In genomic region chr1:196538473-196538872, GRCh38 we compare ENCODE assay signal across 23 cellular contexts.
A peak's percentile ranks its signal among the peaks of the same experiment; 100 is the strongest.
DNase-seq lines count a peak whose midpoint lies in the region; FAIRE-seq and TF ChIP-seq lines count a peak whose summit lies in the region.
"Had no signal": no experiment of that assay in that cellular context is flagged by ENCODE, and none has a peak within 500 bp of the region (broad histone marks: within the 10 kb centered on the region; RNA-seq: fewer than 3 reads in every experiment).

No MANE protein-coding gene starts in this region.

- H3K9ac ChIP-seq in H1 (replicated peaks in 1 of 4; ENCODE audit: extremely low read depth in 1 of 4, low read depth in 3 of 4, low read length in 3 of 4) (no peak overlapping the region), smooth muscle cell (ENCODE audit: low read depth) (no peak overlapping the region), GM23248 (no peak overlapping the region)

- TF ChIP-seq CTCF in H1 (IDR thresholded peaks at IDR 0.05; ENCODE audit: control extremely low read depth in 1 of 3, insufficient read depth in 1 of 3, low read depth in 1 of 3, low read length in 3 of 3) (no peak), osteoblast (IDR thresholded peaks at IDR 0.05; ENCODE audit: extremely low read depth, low read depth, low read length) (no peak), smooth muscle cell (IDR thresholded peaks at IDR 0.05; ENCODE audit: borderline replicate concordance, insufficient read depth, poor library complexity, severe bottlenecking) (no peak)

- no peak overlapping the region for H2BK15ac ChIP-seq in H1 (ENCODE audit: low read length)

- in situ Hi-C loops in GM23248 (cut with MboI): no loop called here

- CTCF ChIA-PET in H1 (lab: Charles Lee; ENCODE audit: partially characterized antibody): interaction anchor here (0.6 to 1.1 kb wide), 2 partner anchors 27 to 362 kb away, joined by 3 to 4 read pairs; no protein-coding TSS in a partner anchor

- H3K27ac ChIP-seq in H1 (ENCODE audit: low read depth, low read length) (no peak overlapping the region), osteoblast (ENCODE audit: low read depth, low read length) (no peak overlapping the region), smooth muscle cell (ENCODE audit: low read depth) (no peak overlapping the region), GM23248 (no peak overlapping the region)
- H3K27ac ChIP-seq: dorsolateral prefrontal cortex, heart left ventricle, right atrium auricular region, stomach, VCaP had no signal

- no peak overlapping the region for H4K91ac ChIP-seq in H1 (replicated peaks; ENCODE audit: insufficient read length, low read length)

- H3K36me3 ChIP-seq in H1 (ENCODE audit: control insufficient read depth in 2 of 4, insufficient read depth in 4 of 4, low read length in 3 of 4) (peaks cover 0 to 29% (median 14%) of the 10 kb centered on the region in 4 experiments; a peak in 5 of 8 replicates), osteoblast (ENCODE audit: insufficient read depth, low read length) (no peaks in the 10 kb centered on the region), smooth muscle cell (ENCODE audit: low read depth) (no peaks in the 10 kb centered on the region), GM23248 (ENCODE audit: low read depth) (no peaks in the 10 kb centered on the region)
- H3K36me3 ChIP-seq: HAP-1, heart left ventricle, right atrium auricular region, stomach had no signal

- WGBS in H1 (ENCODE audit: extremely low coverage in 1 of 2, insufficient coverage in 1 of 2, insufficient read length in 1 of 2, insufficient replicate concordance in 2 of 2, low coverage in 1 of 2, low lambda C conversion rate in 2 of 2, missing lambda C conversion rate in 1 of 2), 2 experiments: 98% methylated on average over 4 of the region's 4 CpGs; no CpG with 5 or more reads in 1 of the 2 experiments
- 88% methylated on average over 4 of the region's 4 CpGs for WGBS in smooth muscle cell (ENCODE audit: low lambda C conversion rate)
- 90 to 91% methylated on average over 4 of the region's 4 CpGs for WGBS in GM23248 (ENCODE audit: low coverage in 1 of 2, low lambda C conversion rate in 2 of 2, missing lambda C conversion rate in 2 of 2), 2 experiments

- TF ChIP-seq EP300 in H1 (IDR thresholded peaks at IDR 0.05; ENCODE audit: borderline replicate concordance in 1 of 2, low read depth in 2 of 2, low read length in 2 of 2): no peak

- TF ChIP-seq POLR2A in H1 (IDR thresholded peaks at IDR 0.05; ENCODE audit: control extremely low read depth in 1 of 2, low read depth in 2 of 2, low read length in 2 of 2): no peak

- H2AFZ ChIP-seq in H1 (ENCODE audit: low read length) (no peak overlapping the region), osteoblast (ENCODE audit: low read length) (no peak overlapping the region), smooth muscle cell (ENCODE audit: low read depth) (no peak overlapping the region), GM23248 (no peak overlapping the region)

- H3K4me3 ChIP-seq in H1 (ENCODE audit: extremely low read depth in 1 of 4, insufficient read depth in 2 of 4, low read depth in 3 of 4, low read length in 4 of 4) (no peak overlapping the region), osteoblast (ENCODE audit: insufficient read depth, low read length) (no peak overlapping the region), smooth muscle cell (no peak overlapping the region), GM23248 (no peak overlapping the region)
- H3K4me3 ChIP-seq: dorsolateral prefrontal cortex, HAP-1, heart left ventricle, right atrium auricular region, stomach had no signal

- no peaks in the 10 kb centered on the region for H3K27me3 ChIP-seq in H1 (replicated peaks in 1 of 4; ENCODE audit: control insufficient read depth in 3 of 4, extremely low read depth in 1 of 4, insufficient read depth in 3 of 4, low read length in 3 of 4)
- H3K27me3 ChIP-seq in osteoblast (ENCODE audit: insufficient read depth, low read length): no peaks in the 10 kb centered on the region
- no peaks in the 10 kb centered on the region for H3K27me3 ChIP-seq in smooth muscle cell (ENCODE audit: low read depth)
- H3K27me3 ChIP-seq in GM23248 (replicated peaks; ENCODE audit: insufficient read depth): no peaks in the 10 kb centered on the region
- H3K27me3 ChIP-seq: dorsolateral prefrontal cortex, heart left ventricle, right atrium auricular region, stomach had no signal

- no peak overlapping the region for H2BK120ac ChIP-seq in H1 (replicated peaks; ENCODE audit: low read depth, low read length)

- H2BK5ac ChIP-seq in H1 (ENCODE audit: low read depth, low read length): no peak overlapping the region

- no peak overlapping the region for H3K18ac ChIP-seq in H1 (ENCODE audit: extremely low read depth, low read length)

- H3K23ac ChIP-seq in H1 (ENCODE audit: insufficient read length): no peak overlapping the region

- H3K4me1 ChIP-seq in H1 (replicated peaks in 1 of 4; ENCODE audit: control insufficient read depth in 3 of 4, insufficient read depth in 4 of 4, low read length in 3 of 4) (no peaks in the 10 kb centered on the region), osteoblast (ENCODE audit: insufficient read depth, low read length) (no peaks in the 10 kb centered on the region), smooth muscle cell (ENCODE audit: low read depth) (no peaks in the 10 kb centered on the region), GM23248 (ENCODE audit: insufficient read depth) (no peaks in the 10 kb centered on the region)
- H3K4me1 ChIP-seq: Caco-2, HAP-1, right atrium auricular region, stomach had no signal

- no peaks in the 10 kb centered on the region for H3K9me2 ChIP-seq in GM23248 (ENCODE audit: insufficient read depth)

- H2BK20ac ChIP-seq in H1 (ENCODE audit: low read length): no peak overlapping the region

- H2AK5ac ChIP-seq in H1 (ENCODE audit: low read depth, low read length): no peak overlapping the region

- FAIRE-seq in H1 (lab: Jason Lieb, UNC): no peak

- H3K23me2 ChIP-seq in H1 (ENCODE audit: low read depth, low read length): no peaks in the 10 kb centered on the region

- TF ChIP-seq RAD21 in H1 (IDR thresholded peaks at IDR 0.05 in 1 of 2, conservative IDR thresholded peaks at IDR 0.05 in 1 of 2; ENCODE audit: low read depth in 2 of 2, low read length in 2 of 2): no peak

- peaks cover 32 to 44% of the 10 kb centered on the region in 2 experiments for H3K9me3 ChIP-seq in H1 (ENCODE audit: insufficient read depth in 2 of 2, low read depth in 1 of 2, low read length in 1 of 2)
- H3K9me3 ChIP-seq in osteoblast (ENCODE audit: low read depth, low read length): no peaks in the 10 kb centered on the region
- no peaks in the 10 kb centered on the region for H3K9me3 ChIP-seq in smooth muscle cell (replicated peaks; ENCODE audit: low read depth)
- no peaks in the 10 kb centered on the region for H3K9me3 ChIP-seq in GM23248 (ENCODE audit: low read depth)
- H3K9me3 ChIP-seq: Caco-2, HAP-1, right atrium auricular region had no signal

- H4K8ac ChIP-seq in H1 (ENCODE audit: extremely low read depth, insufficient read depth, low read length): no peak overlapping the region

- no peak overlapping the region for H3K4ac ChIP-seq in H1 (replicated peaks; ENCODE audit: insufficient read length, low read depth, low read length)

- H3K4me2 ChIP-seq in H1 (ENCODE audit: insufficient read depth in 1 of 2, low read depth in 2 of 2, low read length in 2 of 2) (no peak overlapping the region), osteoblast (ENCODE audit: insufficient read depth, low read length) (no peak overlapping the region), smooth muscle cell (no peak overlapping the region), GM23248 (ENCODE audit: unreplicated experiment) (no peak overlapping the region)

- H3F3A ChIP-seq in smooth muscle cell (ENCODE audit: low read depth): no peaks in the 10 kb centered on the region
- H3F3A ChIP-seq in GM23248 (ENCODE audit: insufficient read depth): no peaks in the 10 kb centered on the region

- no peak overlapping the region for H4K5ac ChIP-seq in H1 (ENCODE audit: insufficient read length, low read depth, low read length)

- H3K79me1 ChIP-seq in H1 (ENCODE audit: low read depth, low read length): no peaks in the 10 kb centered on the region; the same call in 1 of the 2 replicates

- DNase-seq in DMS53 (lab: John Stamatoyannopoulos, UW) (peak; percentile 57), DMS53 treated with DMSO at 0.1 percent for 48 hours (lab: John Stamatoyannopoulos, UW; ENCODE audit: unreplicated experiment) (no peak), NAMALWA (ENCODE audit: low spot score) (peak; percentile 9), H1 (ENCODE audit: low read depth in 1 of 2, low spot score in 2 of 2) (no peak), osteoblast (ENCODE audit: insufficient read length, low spot score, missing footprints) (peak; percentile 0), smooth muscle cell (lab: John Stamatoyannopoulos, UW; ENCODE audit: unreplicated experiment) (no peak), GM23248 (no peak)
- DNase-seq in stimulated activated naive CD4-positive, alpha-beta T cell (lab: John Stamatoyannopoulos, UW): no peak
- DNase-seq: 8988T; activated CD4-positive, alpha-beta T cell treated with anti-CD3 and anti-CD28 coated beads, Interleukin-2, amount 50 U/mL, for 1 hour; activated naive CD4-positive, alpha-beta T cell treated with anti-CD3 and anti-CD28 coated beads, Interleukin-2, amount 50 U/mL, for 16 hours; Caco-2; dorsolateral prefrontal cortex; heart left ventricle; KG1; NCI-H1694 treated with DMSO at 0.1 percent for 48 hours; NCI-H345; occipital lobe; stomach; trophoblast cell had no signal

- no peak overlapping the region for H3K14ac ChIP-seq in H1 (ENCODE audit: insufficient read length)

- H2BK12ac ChIP-seq in H1 (ENCODE audit: low read depth, low read length): no peak overlapping the region

- no peak overlapping the region for H3K56ac ChIP-seq in H1 (replicated peaks; ENCODE audit: insufficient read length, low read depth, low read length)

- peaks cover 0 to 31% of the 10 kb centered on the region in 2 experiments; a peak in 2 of 4 replicates for H3K79me2 ChIP-seq in H1 (ENCODE audit: control insufficient read depth in 1 of 2, insufficient read depth in 2 of 2, low read length in 2 of 2)
- H3K79me2 ChIP-seq in osteoblast (ENCODE audit: insufficient read depth, low read length): no peaks in the 10 kb centered on the region
- no peaks in the 10 kb centered on the region for H3K79me2 ChIP-seq in smooth muscle cell (ENCODE audit: low read depth)
- H3K79me2 ChIP-seq in GM23248 (ENCODE audit: insufficient read depth): no peaks in the 10 kb centered on the region

- POLR2A ChIA-PET in H1 (lab: Charles Lee; ENCODE audit: partially characterized antibody): no interaction called here

- H4K20me1 ChIP-seq in H1 (replicated peaks in 1 of 2; ENCODE audit: control insufficient read depth in 1 of 2, insufficient read depth in 2 of 2, low read length in 2 of 2): no peaks in the 10 kb centered on the region
- no peaks in the 10 kb centered on the region for H4K20me1 ChIP-seq in osteoblast (ENCODE audit: insufficient read depth, low read length)
- no peaks in the 10 kb centered on the region for H4K20me1 ChIP-seq in smooth muscle cell (ENCODE audit: low read depth)
- H4K20me1 ChIP-seq in GM23248 (ENCODE audit: insufficient read depth): no peaks in the 10 kb centered on the region

TF ChIP-seq in H1, 55 proteins besides CTCF, POLR2A, EP300 and RAD21:
- TF ChIP-seq MAFK (IDR thresholded peaks at IDR 0.05; ENCODE audit: low read depth, low read length): peak; percentile 70
- no peak for TF ChIP-seq NRF1 (IDR thresholded peaks at IDR 0.05; ENCODE audit: low read depth, low read length)

Comparison
In these comparisons a context has a peak if more than half of its experiments do, and no peak if none do; other contexts are left out.
1. DNase-seq: peak in DMS53 (single experiment), NAMALWA (single experiment) and osteoblast (single experiment); none in DMS53 treated with DMSO at 0.1 percent for 48 hours (single experiment), H1 (0 of 2), stimulated activated naive CD4-positive, alpha-beta T cell (0 of 6), smooth muscle cell (single experiment) and GM23248 (single experiment).